1 cellular context compared by ENCODE assay signal in genomic region chr5:140131967-140132409, GRCh38.
TF ChIP-seq lines count a peak whose summit lies in the region.

No MANE protein-coding gene starts in this region.

TF ChIP-seq in endothelial cell of umbilical vein, 7 proteins besides CTCF, POLR2A, EP300 and RAD21:
- TF ChIP-seq EZH2 (IDR thresholded peaks at IDR 0.05; ENCODE audit: borderline replicate concordance, low read depth, low read length, severe bottlenecking), result no peak
- TF ChIP-seq POLR2AphosphoS5 (IDR thresholded peaks at IDR 0.05; ENCODE audit: insufficient read depth, low read depth, low read length), result no peak
- TF ChIP-seq FOS (IDR thresholded peaks at IDR 0.05; ENCODE audit: borderline replicate concordance, insufficient read depth, low read length), result peak; percentile 83
- no peak for TF ChIP-seq MYC (IDR thresholded peaks at IDR 0.05; ENCODE audit: low read depth, low read length)
